In genomic region chr6:121932071-121933009, GRCh38 we compare ENCODE assay signal across 12 cellular contexts.
A peak's percentile ranks its signal among the peaks of the same experiment; 100 is the strongest.
DNase-seq lines count a peak whose midpoint lies in the region; ATAC-seq, FAIRE-seq and TF ChIP-seq lines count a peak whose summit lies in the region.
"Had no signal": no experiment of that assay in that cellular context is flagged by ENCODE, and none has a peak within 500 bp of the region (broad histone marks: within the 10 kb centered on the region; RNA-seq: fewer than 3 reads in every experiment).

No MANE protein-coding gene starts in this region.

- peak; percentile 88 for FAIRE-seq in HTR-8/SVneo (lab: Jason Lieb, UNC)

- ATAC-seq in left lung: peak; percentile 92
- no peak for ATAC-seq in GM21381 (IDR thresholded peaks at IDR 0.05; ENCODE audit: unreplicated experiment)
- ATAC-seq in HG03108 (IDR thresholded peaks at IDR 0.05; ENCODE audit: unreplicated experiment): no peak
- ATAC-seq in HG03025 (IDR thresholded peaks at IDR 0.05; ENCODE audit: low FRiP score, unreplicated experiment): no peak
- ATAC-seq: activated T-cell treated with anti-CD3 and anti-CD28 coated beads, Interleukin-2, amount 50 U/mL, for 4 hours; CD8-positive, alpha-beta T cell; naive thymus-derived CD4-positive, alpha-beta T cell had no signal

- no peaks in the 10 kb centered on the region for H3K36me3 ChIP-seq in left lung

- H3K4me3 ChIP-seq in AG04449 (ENCODE audit: low read depth, low read length) (peak overlapping the region; percentile 29), left lung (no peak overlapping the region)

- no peaks in the 10 kb centered on the region for H3K4me1 ChIP-seq in left lung

- H3K27me3 Mint-ChIP-seq in chondrocyte (ENCODE audit: low read depth): peaks cover 15% of the 10 kb centered on the region

- H3K9me3 Mint-ChIP-seq in chondrocyte (ENCODE audit: low read depth): peaks cover 7% of the 10 kb centered on the region
- H3K9me3 Mint-ChIP-seq: activated T-cell treated with anti-CD3 and anti-CD28 coated beads, Interleukin-2, amount 50 U/mL, for 4 hours had no signal

- POLR2A ChIA-PET in AG04449 (lab: Yijun Ruan, JAX): interaction anchor here (0.6 to 1.7 kb wide), 4 partner anchors 47 to 496 kb away, joined by 3 to 6 read pairs (median 4); no protein-coding TSS in a partner anchor

- H3K27ac ChIP-seq in left lung: no peak overlapping the region

- peaks cover 21% of the 10 kb centered on the region for H3K4me1 Mint-ChIP-seq in chondrocyte (ENCODE audit: low read depth)

- peaks cover 0 to 13% of the 10 kb centered on the region in 2 donors for H3K9me3 ChIP-seq in left lung

- TF ChIP-seq CTCF in AG04449 (IDR thresholded peaks at IDR 0.05; ENCODE audit: insufficient read depth, low read length, missing control alignments) (no peak), chondrocyte (IDR thresholded peaks at IDR 0.05) (no peak), left lung (IDR thresholded peaks at IDR 0.05) (no peak)

- H3K4me3 Mint-ChIP-seq in chondrocyte (ENCODE audit: unreplicated experiment): peak overlapping the region; percentile 20
- H3K4me3 Mint-ChIP-seq: activated T-cell treated with anti-CD3 and anti-CD28 coated beads, Interleukin-2, amount 50 U/mL, for 4 hours; CD8-positive, alpha-beta T cell; naive thymus-derived CD4-positive, alpha-beta T cell had no signal

- intact Hi-C loops in left lung (cut with DNase I): no loop called here

- peaks cover 5% of the 10 kb centered on the region for H3K36me3 Mint-ChIP-seq in chondrocyte (ENCODE audit: low read depth)
- H3K36me3 Mint-ChIP-seq: CD8-positive, alpha-beta T cell; naive thymus-derived CD4-positive, alpha-beta T cell had no signal

- DNase-seq in AG04449 (ENCODE audit: low read depth, low spot score) (peak; percentile 92), HTR-8/SVneo (ENCODE audit: insufficient read length, low spot score) (peak; percentile 72), chondrocyte (ENCODE audit: low spot score) (peak; percentile 82), left lung (peak in 1 of 2 donors; percentile 49), NCI-H1105 (lab: John Stamatoyannopoulos, UW) (no peak)
- DNase-seq: activated T-cell treated with anti-CD3 and anti-CD28 coated beads, Interleukin-2, amount 50 U/mL, for 4 hours; CD8-positive, alpha-beta T cell; naive thymus-derived CD4-positive, alpha-beta T cell; NCI-H526 had no signal

- no peaks in the 10 kb centered on the region for H3K27me3 ChIP-seq in left lung

- peak overlapping the region; percentile 76 for H3K27ac Mint-ChIP-seq in chondrocyte (ENCODE audit: unreplicated experiment)
- H3K27ac Mint-ChIP-seq: CD8-positive, alpha-beta T cell; naive thymus-derived CD4-positive, alpha-beta T cell had no signal

- CTCF ChIA-PET in AG04449 (lab: Yijun Ruan, JAX): interaction anchor here (1.0 to 1.3 kb wide), 3 partner anchors 10 to 101 kb away, joined by 4 to 5 read pairs (median 4); no protein-coding TSS in a partner anchor
